10 cellular contexts compared by ENCODE assay signal in genomic region chrX:123210252-123210651, GRCh38. TPM values are rescaled to one million over a fixed set of nuclear protein-coding genes. Genes with fewer than 3 reads are reported as not detected.
"Had no signal": no experiment of that assay in that cellular context is flagged by ENCODE, and none has a peak within 500 bp of the region (broad histone marks: within the 10 kb centered on the region; RNA-seq: fewer than 3 reads in every experiment).

No MANE protein-coding gene starts in this region.

- H3K4me2 ChIP-seq: GM23338, KMS-11 had no signal

- H3K27ac Mint-ChIP-seq: GM23338, H9 had no signal

- H3K27ac ChIP-seq: KMS-11 had no signal

- H3K9ac ChIP-seq: KMS-11 had no signal

- FAIRE-seq: H1, H54, HTR-8/SVneo had no signal

- H3K4me3 ChIP-seq: GM23338 had no signal

- H2AFZ ChIP-seq: GM23338 had no signal

- DNase-seq: H9, HCEC 1CT, IMR-90, KBM-7 had no signal

- H3K4me3 Mint-ChIP-seq: GM23338, H9 had no signal

- H3K9me3 Mint-ChIP-seq: GM23338 had no signal

RNA-seq across cellular contexts. Expression of gene GRIA3, which starts 26.2 kb away (rescaled TPM):
- total RNA-seq: HT-29, IMR-90 had no signal
